Comparison of ENCODE assay signal across 17 cellular contexts in the genomic region with DNA sequence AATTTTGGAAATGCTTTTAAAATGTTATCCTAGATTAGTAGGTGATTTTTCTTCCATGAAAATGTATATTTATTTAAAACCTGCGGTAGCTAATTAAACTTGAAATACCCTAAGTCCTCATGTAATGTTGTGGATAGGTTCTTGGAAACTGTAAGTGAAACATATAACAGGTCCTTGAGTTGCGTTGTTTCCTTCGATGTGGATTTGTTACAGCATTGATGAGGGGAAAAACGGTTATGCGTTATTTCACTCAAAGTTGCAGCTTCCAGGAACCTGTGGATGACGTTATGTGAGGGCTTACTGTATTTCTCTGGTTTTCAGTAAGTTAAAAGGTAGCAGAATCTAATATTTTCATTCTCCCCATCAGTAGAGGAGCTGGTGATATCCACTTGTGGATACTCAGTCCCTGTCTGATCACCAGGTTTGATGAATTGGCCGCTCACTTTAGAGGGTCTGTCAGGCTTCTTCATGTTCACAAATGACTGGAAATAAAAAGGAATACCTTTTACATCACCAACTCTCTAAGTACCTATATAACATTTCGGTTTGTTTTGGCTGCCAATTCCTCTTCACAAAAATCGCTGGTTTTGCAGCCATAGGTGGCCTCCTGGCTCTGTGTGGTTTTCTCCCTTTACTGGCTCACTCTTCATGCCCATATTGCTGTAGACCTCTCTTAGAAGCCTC.
DNase-seq lines count a peak whose midpoint lies in the region; ATAC-seq and TF ChIP-seq lines count a peak whose summit lies in the region.
"Had no signal": no experiment of that assay in that cellular context is flagged by ENCODE, and none has a peak within 500 bp of the region (broad histone marks: within the 10 kb centered on the region; RNA-seq: fewer than 3 reads in every experiment).

No MANE protein-coding gene starts in this region.

- peaks cover 34% of the 10 kb centered on the region for H3K36me3 Mint-ChIP-seq in HFFc6 (ENCODE audit: low read depth)
- no peaks in the 10 kb centered on the region for H3K36me3 Mint-ChIP-seq in activated T-helper 2 cell treated with anti-CD3 and anti-CD28 coated beads, Interferon-gamma antibody, Interleukin-2, Interleukin-4, amounts not matched to agents 10 μg/mL and 5 μg/mL and 100 μg/mL, durations not matched to agents 14 hours and 24 hours and 36 hours (ENCODE audit: low read depth)

- TF ChIP-seq POLR2A in body of pancreas (IDR thresholded peaks at IDR 0.05) (no peak), stomach (IDR thresholded peaks at IDR 0.05) (no peak)

- H3K36me3 ChIP-seq in body of pancreas (replicated peaks in 1 of 2; ENCODE audit: insufficient read depth in 1 of 2, low read depth in 2 of 2) = no peaks in the 10 kb centered on the region
- peaks cover 24% of the 10 kb centered on the region for H3K36me3 ChIP-seq in mesodermal cell (ENCODE audit: control insufficient read depth, insufficient read depth, low read length)
- H3K36me3 ChIP-seq in stomach = no peaks in the 10 kb centered on the region
- H3K36me3 ChIP-seq in WERI-Rb-1 = no peaks in the 10 kb centered on the region
- H3K36me3 ChIP-seq: BLaER1 had no signal

- H3K27me3 ChIP-seq in body of pancreas (no peaks in the 10 kb centered on the region), stomach (no peaks in the 10 kb centered on the region), WERI-Rb-1 (ENCODE audit: insufficient read depth, low read depth, severe bottlenecking) (no peaks in the 10 kb centered on the region)
- H3K27me3 ChIP-seq: BLaER1, SJSA1 had no signal

- no peak for DNase-seq in HFFc6
- DNase-seq in body of pancreas = no peak
- no peak for DNase-seq in stomach
- DNase-seq in effector CD8-positive, alpha-beta T cell (lab: John Stamatoyannopoulos, UW) = no peak
- no peak for DNase-seq in activated T-helper 2 cell treated with anti-CD3 and anti-CD28 coated beads, Interferon-gamma antibody, Interleukin-2, Interleukin-4, amounts not matched to agents 10 μg/mL and 5 μg/mL and 100 μg/mL, durations not matched to agents 14 hours and 24 hours and 36 hours (ENCODE audit: low spot score)
- no peak for DNase-seq in WERI-Rb-1
- DNase-seq: activated CD8-positive, alpha-beta memory T cell treated with anti-CD3 and anti-CD28 coated beads, Interleukin-2, amount 10 ng/mL, durations not matched to agents 7 days and 5 days; activated naive CD8-positive, alpha-beta T cell treated with anti-CD3 and anti-CD28 coated beads for 36 hours; foreskin fibroblast; NCI-H1930; NCI-H82; stimulated activated CD4-positive, alpha-beta T cell treated with anti-CD3 and anti-CD28 coated beads, Interleukin-1b, Interleukin-23, amount 100 ng/mL, for 48 hours had no signal

- H3K27me3 Mint-ChIP-seq in HFFc6 (ENCODE audit: insufficient read depth) = peaks cover 1% of the 10 kb centered on the region
- H3K27me3 Mint-ChIP-seq in activated T-helper 2 cell treated with anti-CD3 and anti-CD28 coated beads, Interferon-gamma antibody, Interleukin-2, Interleukin-4, amounts not matched to agents 10 μg/mL and 5 μg/mL and 100 μg/mL, durations not matched to agents 14 hours and 24 hours and 36 hours (ENCODE audit: low read depth) = no peaks in the 10 kb centered on the region
- H3K27me3 Mint-ChIP-seq: activated CD8-positive, alpha-beta memory T cell treated with anti-CD3 and anti-CD28 coated beads, Interleukin-2, amount 10 ng/mL, durations not matched to agents 7 days and 5 days; activated naive CD8-positive, alpha-beta T cell treated with anti-CD3 and anti-CD28 coated beads for 36 hours had no signal

- peak overlapping the region; percentile 86 for H3K4me3 Mint-ChIP-seq in HFFc6
- H3K4me3 Mint-ChIP-seq in activated T-helper 2 cell treated with anti-CD3 and anti-CD28 coated beads, Interferon-gamma antibody, Interleukin-2, Interleukin-4, amounts not matched to agents 10 μg/mL and 5 μg/mL and 100 μg/mL, durations not matched to agents 14 hours and 24 hours and 36 hours (ENCODE audit: low read depth) = no peak overlapping the region
- H3K4me3 Mint-ChIP-seq: activated CD8-positive, alpha-beta memory T cell treated with anti-CD3 and anti-CD28 coated beads, Interleukin-2, amount 10 ng/mL, durations not matched to agents 7 days and 5 days; activated naive CD8-positive, alpha-beta T cell treated with anti-CD3 and anti-CD28 coated beads for 36 hours had no signal

- peaks cover 57% of the 10 kb centered on the region for H3K4me1 ChIP-seq in body of pancreas
- peaks cover 76% of the 10 kb centered on the region for H3K4me1 ChIP-seq in mesodermal cell (ENCODE audit: control insufficient read depth, insufficient read depth, low read length, poor library complexity, severe bottlenecking)
- peaks cover 51 to 88% (median 60%) of the 10 kb centered on the region in 4 donors for H3K4me1 ChIP-seq in stomach

- no peaks in the 10 kb centered on the region for H3K9me3 ChIP-seq in body of pancreas
- H3K9me3 ChIP-seq in mesodermal cell (ENCODE audit: control insufficient read depth, low read length) = no peaks in the 10 kb centered on the region
- no peaks in the 10 kb centered on the region for H3K9me3 ChIP-seq in stomach
- no peaks in the 10 kb centered on the region for H3K9me3 ChIP-seq in WERI-Rb-1 (ENCODE audit: severe bottlenecking)
- H3K9me3 ChIP-seq: BLaER1, SJSA1 had no signal

- H3K4me1 Mint-ChIP-seq in HFFc6 (ENCODE audit: low read depth) = peaks cover 95% of the 10 kb centered on the region
- H3K4me1 Mint-ChIP-seq in activated T-helper 2 cell treated with anti-CD3 and anti-CD28 coated beads, Interferon-gamma antibody, Interleukin-2, Interleukin-4, amounts not matched to agents 10 μg/mL and 5 μg/mL and 100 μg/mL, durations not matched to agents 14 hours and 24 hours and 36 hours (ENCODE audit: low read depth) = peaks cover 33% of the 10 kb centered on the region

- peaks cover 2% of the 10 kb centered on the region; the same call in 1 of the 2 replicates for H3K9me3 Mint-ChIP-seq in HFFc6
- no peaks in the 10 kb centered on the region for H3K9me3 Mint-ChIP-seq in activated T-helper 2 cell treated with anti-CD3 and anti-CD28 coated beads, Interferon-gamma antibody, Interleukin-2, Interleukin-4, amounts not matched to agents 10 μg/mL and 5 μg/mL and 100 μg/mL, durations not matched to agents 14 hours and 24 hours and 36 hours
- H3K9me3 Mint-ChIP-seq: activated naive CD8-positive, alpha-beta T cell treated with anti-CD3 and anti-CD28 coated beads for 36 hours had no signal

- TF ChIP-seq CTCF in HFFc6 (IDR thresholded peaks at IDR 0.05) (no peak), body of pancreas (IDR thresholded peaks at IDR 0.05) (no peak), stomach (IDR thresholded peaks at IDR 0.05) (no peak), WERI-Rb-1 (IDR thresholded peaks at IDR 0.05; ENCODE audit: low read depth, low read length) (no peak)

- H3K27ac Mint-ChIP-seq in HFFc6 = peak overlapping the region; percentile 99
- no peak overlapping the region for H3K27ac Mint-ChIP-seq in activated T-helper 2 cell treated with anti-CD3 and anti-CD28 coated beads, Interferon-gamma antibody, Interleukin-2, Interleukin-4, amounts not matched to agents 10 μg/mL and 5 μg/mL and 100 μg/mL, durations not matched to agents 14 hours and 24 hours and 36 hours
- H3K27ac Mint-ChIP-seq: activated CD8-positive, alpha-beta memory T cell treated with anti-CD3 and anti-CD28 coated beads, Interleukin-2, amount 10 ng/mL, durations not matched to agents 7 days and 5 days; activated naive CD8-positive, alpha-beta T cell treated with anti-CD3 and anti-CD28 coated beads for 36 hours had no signal

- H3K27ac ChIP-seq in body of pancreas (peak overlapping the region; percentile 39 to 96 (median 86)), mesodermal cell (ENCODE audit: low read depth, low read length, severe bottlenecking) (peak overlapping the region; percentile 97), stomach (peak overlapping the region; percentile 87 to 96 (median 89)), WERI-Rb-1 (no peak overlapping the region)
- H3K27ac ChIP-seq: BLaER1, VCaP had no signal

- no peak for TF ChIP-seq EP300 in stomach (IDR thresholded peaks at IDR 0.05)

- H3K4me3 ChIP-seq in body of pancreas (no peak overlapping the region), mesodermal cell (ENCODE audit: extremely low read depth, insufficient read depth, low read length, poor library complexity, severe bottlenecking) (no peak overlapping the region), stomach (no peak overlapping the region), WERI-Rb-1 (ENCODE audit: low read depth, low read length) (no peak overlapping the region)
- H3K4me3 ChIP-seq: BLaER1, SJSA1 had no signal

- ATAC-seq in body of pancreas (no peak), HG02938 (IDR thresholded peaks at IDR 0.05; ENCODE audit: unreplicated experiment) (no peak)
- ATAC-seq: activated CD8-positive, alpha-beta memory T cell treated with anti-CD3 and anti-CD28 coated beads, Interleukin-2, amount 10 ng/mL, durations not matched to agents 7 days and 5 days had no signal

- WGBS in body of pancreas, 2 donors = 78 to 80% methylated on average over 9 of the region's 9 CpGs
- 78 to 88% methylated on average over 6 to 7 of the region's 9 CpGs for WGBS in mesodermal cell (ENCODE audit: insufficient coverage in 2 of 2), 2 experiments
- 76 to 88% (median 84%) methylated on average over 9 of the region's 9 CpGs for whole genome bisulfite sequencing in stomach, 5 donors

- intact Hi-C loops in body of pancreas (cut with DNase I) (no loop called here), stomach (cut with DNase I; ENCODE audit: low total_unique reads) (no loop called here)
- intact Hi-C loops in activated T-helper 2 cell treated with anti-CD3 and anti-CD28 coated beads, Interferon-gamma antibody, Interleukin-2, Interleukin-4, amounts not matched to agents 10 μg/mL and 5 μg/mL and 100 μg/mL, durations not matched to agents 14 hours and 24 hours and 36 hours (cut with micrococcal nuclease) = loop anchor here (2.0 kb wide), 1 partner anchor 13 kb away; no protein-coding TSS in a partner anchor
